22 cellular contexts compared by ENCODE assay signal in genomic region chr15:39181348-39181747, GRCh38.
DNase-seq lines count a peak whose midpoint lies in the region; ATAC-seq and TF ChIP-seq lines count a peak whose summit lies in the region.
"Had no signal": no experiment of that assay in that cellular context is flagged by ENCODE, and none has a peak within 500 bp of the region (broad histone marks: within the 10 kb centered on the region; RNA-seq: fewer than 3 reads in every experiment).

No MANE protein-coding gene starts in this region.

- H3K4me1 Mint-ChIP-seq in neural progenitor cell = peaks cover 30% of the 10 kb centered on the region
- H3K4me1 Mint-ChIP-seq: activated CD8-positive, alpha-beta memory T cell treated with anti-CD3 and anti-CD28 coated beads, Interleukin-2, amount 10 ng/mL, durations not matched to agents 7 days and 5 days; activated naive CD8-positive, alpha-beta T cell treated with anti-CD3 and anti-CD28 coated beads, Interleukin-2, amount 10 ng/mL, durations not matched to agents 7 days and 5 days; activated T-helper 17 cell treated with anti-CD3 and anti-CD28 coated beads, Interleukin-2, amount 50 U/mL, for 72 hours had no signal

- peak overlapping the region; percentile 52 for H3K4me3 Mint-ChIP-seq in neural progenitor cell
- H3K4me3 Mint-ChIP-seq: activated CD8-positive, alpha-beta memory T cell treated with anti-CD3 and anti-CD28 coated beads, Interleukin-2, amount 10 ng/mL, durations not matched to agents 7 days and 5 days; activated naive CD8-positive, alpha-beta T cell treated with anti-CD3 and anti-CD28 coated beads, Interleukin-2, amount 10 ng/mL, durations not matched to agents 7 days and 5 days; activated T-helper 17 cell treated with anti-CD3 and anti-CD28 coated beads, Interleukin-2, amount 50 U/mL, for 72 hours had no signal

- peak overlapping the region; percentile 55 for H3K27ac Mint-ChIP-seq in neural progenitor cell
- H3K27ac Mint-ChIP-seq: activated CD8-positive, alpha-beta memory T cell treated with anti-CD3 and anti-CD28 coated beads, Interleukin-2, amount 10 ng/mL, durations not matched to agents 7 days and 5 days; activated naive CD8-positive, alpha-beta T cell treated with anti-CD3 and anti-CD28 coated beads, Interleukin-2, amount 10 ng/mL, durations not matched to agents 7 days and 5 days; activated T-helper 17 cell treated with anti-CD3 and anti-CD28 coated beads, Interleukin-2, amount 50 U/mL, for 72 hours had no signal

- H3K79me2 ChIP-seq in ACC112 (ENCODE audit: control insufficient read depth, insufficient read depth, low read length, unreplicated experiment) = no peaks in the 10 kb centered on the region
- H3K79me2 ChIP-seq in neural progenitor cell (ENCODE audit: low read depth) = no peaks in the 10 kb centered on the region

- intact Hi-C loops in sciatic nerve (cut with DNase I) = no loop called here

- no peaks in the 10 kb centered on the region for H4K20me1 ChIP-seq in neural progenitor cell (ENCODE audit: low read depth)

- H3K4me1 ChIP-seq in ACC112 (ENCODE audit: control insufficient read depth, insufficient read depth, low read length, unreplicated experiment) (peaks cover 39% of the 10 kb centered on the region), neural progenitor cell (no peaks in the 10 kb centered on the region)
- H3K4me1 ChIP-seq: right atrium auricular region had no signal

- H3K27ac ChIP-seq in ACC112 (ENCODE audit: low read depth, low read length) = no peak overlapping the region
- H3K27ac ChIP-seq in epithelial cell of prostate = peak overlapping the region; percentile 71
- H3K27ac ChIP-seq in neural progenitor cell = no peak overlapping the region
- H3K27ac ChIP-seq: brain microvascular endothelial cell, neutrophil, right atrium auricular region had no signal

- H2AFZ ChIP-seq in ACC112 (ENCODE audit: low read length, unreplicated experiment) (peak overlapping the region; percentile 1), neural progenitor cell (replicated peaks) (no peak overlapping the region)

- H3K27me3 ChIP-seq in ACC112 (ENCODE audit: insufficient read depth, low read length) (no peaks in the 10 kb centered on the region), neural progenitor cell (no peaks in the 10 kb centered on the region)
- H3K27me3 ChIP-seq: brain microvascular endothelial cell, right atrium auricular region had no signal

- H3K36me3 ChIP-seq in ACC112 (ENCODE audit: insufficient read depth, low read length) (no peaks in the 10 kb centered on the region), neural progenitor cell (no peaks in the 10 kb centered on the region)
- H3K36me3 ChIP-seq: brain microvascular endothelial cell, neutrophil, right atrium auricular region had no signal

- no peak overlapping the region for H3K9ac ChIP-seq in neural progenitor cell

- H3K27me3 Mint-ChIP-seq in neural progenitor cell (ENCODE audit: insufficient read depth, low read depth) = peaks cover 3% of the 10 kb centered on the region

- DNase-seq in NCI-H82 (lab: John Stamatoyannopoulos, UW) = peak; percentile 51
- no peak for DNase-seq in epithelial cell of prostate (ENCODE audit: low read depth, low spot score)
- no peak for DNase-seq in neural progenitor cell (ENCODE audit: low spot score)
- DNase-seq in sciatic nerve (ENCODE audit: low spot score) = no peak
- DNase-seq in AG20443 (ENCODE audit: low spot score) = no peak
- no peak for DNase-seq in stimulated activated CD4-positive, alpha-beta T cell treated with anti-CD3 and anti-CD28 coated beads, Interleukin-2, amount 100 ng/mL, for 24 hours
- DNase-seq: activated CD4-positive, alpha-beta T cell treated with anti-CD3 and anti-CD28 coated beads for 4 hours; activated CD8-positive, alpha-beta memory T cell treated with anti-CD3 and anti-CD28 coated beads, Interleukin-2, amount 10 ng/mL, durations not matched to agents 7 days and 5 days; activated naive CD8-positive, alpha-beta T cell treated with anti-CD3 and anti-CD28 coated beads, Interleukin-2, amount 10 ng/mL, durations not matched to agents 7 days and 5 days; brain microvascular endothelial cell; cortex of kidney; GOT3; Kasumi-1; left colon; NCI-H1105 treated with DMSO at 0.1 percent for 48 hours; stimulated activated naive CD4-positive, alpha-beta T cell treated with Interleukin-2 at 50 U/mL for 16 hours; trophoblast cell had no signal

- H3K4me2 ChIP-seq in neural progenitor cell = no peak overlapping the region

- H3K4me3 ChIP-seq in ACC112 (ENCODE audit: low read depth, low read length) = no peak overlapping the region
- no peak overlapping the region for H3K4me3 ChIP-seq in neural progenitor cell
- H3K4me3 ChIP-seq: right atrium auricular region had no signal

- peaks cover 2% of the 10 kb centered on the region for H3K9me3 Mint-ChIP-seq in neural progenitor cell
- H3K9me3 Mint-ChIP-seq: activated naive CD8-positive, alpha-beta T cell treated with anti-CD3 and anti-CD28 coated beads, Interleukin-2, amount 10 ng/mL, durations not matched to agents 7 days and 5 days; activated T-helper 17 cell treated with anti-CD3 and anti-CD28 coated beads, Interleukin-2, amount 50 U/mL, for 72 hours had no signal

- ATAC-seq in sciatic nerve = no peak
- no peak for ATAC-seq in HG02642 (IDR thresholded peaks at IDR 0.05; ENCODE audit: poor library complexity, unreplicated experiment)
- ATAC-seq: activated CD8-positive, alpha-beta memory T cell treated with anti-CD3 and anti-CD28 coated beads, Interleukin-2, amount 10 ng/mL, durations not matched to agents 7 days and 5 days; activated T-helper 17 cell treated with anti-CD3 and anti-CD28 coated beads, Interleukin-2, amount 50 U/mL, for 72 hours had no signal

- no peaks in the 10 kb centered on the region for H3F3A ChIP-seq in neural progenitor cell (ENCODE audit: low read depth)

- no peaks in the 10 kb centered on the region for H3K36me3 Mint-ChIP-seq in neural progenitor cell
- H3K36me3 Mint-ChIP-seq: activated CD8-positive, alpha-beta memory T cell treated with anti-CD3 and anti-CD28 coated beads, Interleukin-2, amount 10 ng/mL, durations not matched to agents 7 days and 5 days; activated naive CD8-positive, alpha-beta T cell treated with anti-CD3 and anti-CD28 coated beads, Interleukin-2, amount 10 ng/mL, durations not matched to agents 7 days and 5 days had no signal

- no peaks in the 10 kb centered on the region for H3K9me3 ChIP-seq in neural progenitor cell (ENCODE audit: low read depth)
- H3K9me3 ChIP-seq: neutrophil, right atrium auricular region had no signal

- no peak for TF ChIP-seq CTCF in neural progenitor cell (IDR thresholded peaks at IDR 0.05)
